15 cellular contexts compared by ENCODE assay signal in the genomic region with DNA sequence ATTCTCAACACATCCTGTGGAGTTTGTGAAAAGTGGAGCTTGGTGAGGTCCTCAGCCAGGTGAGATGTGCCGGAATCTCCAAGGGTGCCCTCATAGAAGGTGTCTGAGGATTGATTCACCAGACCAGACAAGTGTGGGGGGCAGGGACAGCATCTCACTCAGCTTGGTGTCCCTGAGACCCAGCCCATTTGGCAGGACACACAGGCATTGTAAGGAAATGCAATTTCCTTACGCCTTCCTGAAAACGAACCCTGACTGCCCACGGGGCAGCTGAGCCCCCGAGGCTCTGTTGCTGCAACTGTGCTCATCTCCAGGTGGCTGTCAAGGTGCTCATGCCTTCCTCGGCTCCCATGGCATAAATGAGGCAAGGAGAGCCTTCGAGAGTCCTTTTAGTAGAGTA. TPM values are rescaled to one million over a fixed set of nuclear protein-coding genes. Genes with fewer than 3 reads are reported as not detected.
DNase-seq lines count a peak whose midpoint lies in the region; FAIRE-seq and TF ChIP-seq lines count a peak whose summit lies in the region.
"Had no signal": no experiment of that assay in that cellular context is flagged by ENCODE, and none has a peak within 500 bp of the region (broad histone marks: within the 10 kb centered on the region; RNA-seq: fewer than 3 reads in every experiment).

No MANE protein-coding gene starts in this region.

- peaks cover 40% of the 10 kb centered on the region for H3K4me1 Mint-ChIP-seq in Calu3 (ENCODE audit: low read depth, unreplicated experiment)
- H3K4me1 Mint-ChIP-seq in progenitor cell of endocrine pancreas (ENCODE audit: low read depth) = peaks cover 17% of the 10 kb centered on the region
- H3K4me1 Mint-ChIP-seq: CD4-positive, CD25-positive, alpha-beta regulatory T cell; CD8-positive, alpha-beta memory T cell had no signal

- peaks cover 67% of the 10 kb centered on the region for H3K4me1 ChIP-seq in BLaER1
- peaks cover 13% of the 10 kb centered on the region for H3K4me1 ChIP-seq in endothelial cell of umbilical vein (ENCODE audit: control insufficient read depth, extremely low read depth, insufficient read depth, low read length)

- H3K27me3 Mint-ChIP-seq in Calu3 (ENCODE audit: unreplicated experiment) = no peaks in the 10 kb centered on the region
- H3K27me3 Mint-ChIP-seq in progenitor cell of endocrine pancreas = peaks cover 25% of the 10 kb centered on the region
- H3K27me3 Mint-ChIP-seq: CD4-positive, CD25-positive, alpha-beta regulatory T cell; CD8-positive, alpha-beta memory T cell had no signal

- no peaks in the 10 kb centered on the region for H3K9me1 ChIP-seq in endothelial cell of umbilical vein (replicated peaks; ENCODE audit: control insufficient read depth, extremely low read depth, insufficient read depth, low read length)

- no peaks in the 10 kb centered on the region for H3K79me2 ChIP-seq in endothelial cell of umbilical vein (ENCODE audit: control insufficient read depth, insufficient read depth, low read length)

- FAIRE-seq in endothelial cell of umbilical vein (lab: Jason Lieb, UNC) = peak; percentile 59

- no peak overlapping the region for H3K27ac Mint-ChIP-seq in Calu3 (ENCODE audit: unreplicated experiment)
- peak overlapping the region; percentile 51 for H3K27ac Mint-ChIP-seq in progenitor cell of endocrine pancreas
- H3K27ac Mint-ChIP-seq: CD4-positive, CD25-positive, alpha-beta regulatory T cell; CD8-positive, alpha-beta memory T cell; H9 had no signal

- dilution Hi-C loops in endothelial cell of umbilical vein (cut with MboI; ENCODE audit: extremely low pct_ligation_motif_present, low sequenced_read_pairs) = no loop called here

- WGBS in lower leg skin, 2 donors = 70 to 77% methylated on average over 6 to 7 of the region's 7 CpGs

- DNase-seq in Calu3 (no peak), endothelial cell of umbilical vein (ENCODE audit: low read depth, low spot score) (peak; percentile 21), progenitor cell of endocrine pancreas (ENCODE audit: low spot score, unreplicated experiment) (no peak), lower leg skin (ENCODE audit: low spot score in 2 of 2) (no peak)
- DNase-seq in stimulated activated CD8-positive, alpha-beta memory T cell treated with anti-CD3 and anti-CD28 coated beads, Interleukin-4, amount 100 ng/mL, for 48 hours = no peak
- DNase-seq in activated CD8-positive, alpha-beta memory T cell treated with anti-CD3 and anti-CD28 coated beads, Interleukin-2, amount 50 U/mL, for 48 hours = no peak
- DNase-seq: 8988T; C1 segment of cervical spinal cord; CD4-positive, CD25-positive, alpha-beta regulatory T cell; CD8-positive, alpha-beta memory T cell; DMS79 treated with DMSO at 0.1 percent for 48 hours; GF-D8; GOT3; H9 had no signal

- H3K27ac ChIP-seq in BLaER1 (no peak overlapping the region; the same call in 1 of the 2 replicates), endothelial cell of umbilical vein (ENCODE audit: insufficient read depth, low read depth, low read length) (no peak overlapping the region)

- intact Hi-C loops in Calu3 (cut with micrococcal nuclease; ENCODE audit: unreplicated experiment) = loop anchor here (5.0 kb wide), 1 partner anchor 44 kb away; no protein-coding TSS in a partner anchor
- intact Hi-C loops in endothelial cell of umbilical vein (cut with micrococcal nuclease) = no loop called here
- intact Hi-C loops in lower leg skin (cut with DNase I; ENCODE audit: low total_unique reads) = no loop called here

- H4K20me1 ChIP-seq in BLaER1 (no peaks in the 10 kb centered on the region), endothelial cell of umbilical vein (replicated peaks; ENCODE audit: control insufficient read depth, extremely low read depth, insufficient read depth, low read length) (no peaks in the 10 kb centered on the region)

- H3K4me3 Mint-ChIP-seq in Calu3 (ENCODE audit: low read depth, unreplicated experiment) (peak overlapping the region; percentile 11), progenitor cell of endocrine pancreas (ENCODE audit: low read depth) (no peak overlapping the region)
- H3K4me3 Mint-ChIP-seq: CD4-positive, CD25-positive, alpha-beta regulatory T cell; CD8-positive, alpha-beta memory T cell had no signal

- peaks cover 6% of the 10 kb centered on the region for H3K36me3 Mint-ChIP-seq in Calu3 (ENCODE audit: insufficient read depth, unreplicated experiment)
- no peaks in the 10 kb centered on the region for H3K36me3 Mint-ChIP-seq in progenitor cell of endocrine pancreas (ENCODE audit: insufficient read depth)

- H3K9me3 ChIP-seq in BLaER1 = no peaks in the 10 kb centered on the region
- H3K9me3 ChIP-seq in endothelial cell of umbilical vein (replicated peaks; ENCODE audit: control insufficient read depth, insufficient read depth, low read length) = no peaks in the 10 kb centered on the region

- H3K36me3 ChIP-seq in BLaER1 (no peaks in the 10 kb centered on the region), endothelial cell of umbilical vein (ENCODE audit: control insufficient read depth in 2 of 2, extremely low read depth in 1 of 2, insufficient read depth in 2 of 2, low read length in 2 of 2) (no peaks in the 10 kb centered on the region)

- peak overlapping the region; percentile 82 for H3K4me2 ChIP-seq in BLaER1
- no peak overlapping the region for H3K4me2 ChIP-seq in endothelial cell of umbilical vein (ENCODE audit: insufficient read depth, low read length)

- BruUV-seq in Calu3 (replicated peaks; lab: Mats Ljungman, UMichigan) (no TSS peak), endothelial cell of umbilical vein (replicated peaks; lab: Mats Ljungman, UMichigan) (no TSS peak)

- no peak for TF ChIP-seq CTCF in Calu3 (IDR thresholded peaks at IDR 0.05; ENCODE audit: unreplicated experiment)
- no peak for TF ChIP-seq CTCF in endothelial cell of umbilical vein (IDR thresholded peaks at IDR 0.05; ENCODE audit: extremely low read depth in 1 of 2, insufficient read depth in 1 of 2, low read depth in 1 of 2, low read length in 2 of 2)
- TF ChIP-seq CTCF in progenitor cell of endocrine pancreas (IDR thresholded peaks at IDR 0.05; ENCODE audit: unreplicated experiment) = no peak
- no peak for TF ChIP-seq CTCF in lower leg skin (IDR thresholded peaks at IDR 0.05)

- H3K27me3 ChIP-seq in BLaER1 (no peaks in the 10 kb centered on the region), endothelial cell of umbilical vein (ENCODE audit: control insufficient read depth in 2 of 2, insufficient read depth in 2 of 2, low read length in 2 of 2) (no peaks in the 10 kb centered on the region)

- POLR2A ChIA-PET in endothelial cell of umbilical vein (lab: Charles Lee) = interaction anchor here (0.6 kb wide), 1 partner anchor 614 kb away, joined by 3 read pairs; no protein-coding TSS in a partner anchor

- H3K9ac ChIP-seq in BLaER1 = no peak overlapping the region
- no peak overlapping the region for H3K9ac ChIP-seq in endothelial cell of umbilical vein (replicated peaks; ENCODE audit: extremely low read depth, insufficient read depth, low read length)

- H3K9me3 Mint-ChIP-seq in Calu3 (ENCODE audit: low read depth, unreplicated experiment) (no peaks in the 10 kb centered on the region), progenitor cell of endocrine pancreas (ENCODE audit: low read depth) (no peaks in the 10 kb centered on the region)
- H3K9me3 Mint-ChIP-seq: CD4-positive, CD25-positive, alpha-beta regulatory T cell; CD8-positive, alpha-beta memory T cell; H9 had no signal

- H2AFZ ChIP-seq in endothelial cell of umbilical vein (ENCODE audit: low read depth, low read length) = no peak overlapping the region

- TF ChIP-seq POLR2A in endothelial cell of umbilical vein (IDR thresholded peaks at IDR 0.05; ENCODE audit: low read depth, low read length) = no peak
- no peak for TF ChIP-seq POLR2A in lower leg skin (IDR thresholded peaks at IDR 0.05)

- CTCF ChIA-PET in Calu3 (lab: Charles Lee) (no interaction called here), endothelial cell of umbilical vein (lab: Charles Lee) (interaction anchor here (0.7 to 1.3 kb wide), 4 partner anchors 19 to 141 kb away, joined by 3 to 6 read pairs (median 4); no protein-coding TSS in a partner anchor)

- H3K4me3 ChIP-seq in BLaER1 (no peak overlapping the region), endothelial cell of umbilical vein (replicated peaks in 1 of 3; ENCODE audit: insufficient read depth in 1 of 3, low read depth in 1 of 3, low read length in 3 of 3) (no peak overlapping the region), lower leg skin (ENCODE audit: low read depth, poor library complexity, severe bottlenecking) (no peak overlapping the region)

TF ChIP-seq in endothelial cell of umbilical vein, 7 proteins besides CTCF, POLR2A, EP300 and RAD21:
- TF ChIP-seq GATA2 (IDR thresholded peaks at IDR 0.05; ENCODE audit: insufficient read depth, insufficient read length, low read depth, low read length) (no peak), FOS (IDR thresholded peaks at IDR 0.05; ENCODE audit: borderline replicate concordance, insufficient read depth, low read length) (no peak), POLR2AphosphoS5 (IDR thresholded peaks at IDR 0.05; ENCODE audit: insufficient read depth, low read depth, low read length) (no peak), JUN (IDR thresholded peaks at IDR 0.05; ENCODE audit: borderline replicate concordance, insufficient read depth, insufficient read length, low read depth) (no peak), EZH2 (IDR thresholded peaks at IDR 0.05; ENCODE audit: borderline replicate concordance, low read depth, low read length, severe bottlenecking) (no peak)
- TF ChIP-seq, protein P1, sequence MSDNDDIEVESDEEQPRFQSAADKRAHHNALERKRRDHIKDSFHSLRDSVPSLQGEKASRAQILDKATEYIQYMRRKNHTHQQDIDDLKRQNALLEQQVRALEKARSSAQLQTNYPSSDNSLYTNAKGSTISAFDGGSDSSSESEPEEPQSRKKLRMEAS (IDR thresholded peaks at IDR 0.05; ENCODE audit: insufficient read depth, insufficient read length) = no peak

RNA-seq across cellular contexts. Expression of a gene that starts 33.4 kb away (rescaled TPM):
- total RNA-seq in Calu3 (2022) = 12.3 and 16.5 TPM in 2 replicates
- total RNA-seq in endothelial cell of umbilical vein = 15.9 and 16.4 TPM in 2 replicates
- polyA plus RNA-seq in endothelial cell of umbilical vein = 6.4 and 7.2 TPM in 2 replicates
- polyA plus RNA-seq in endothelial cell of umbilical vein (2011; cell fraction: cytosol; rRNA removed) = 4.8 and 4.9 TPM in 2 replicates
- polyA plus RNA-seq in endothelial cell of umbilical vein (2011; cell fraction: nucleus; rRNA removed) = 7.4 and 11.8 TPM in 2 replicates
- polyA plus RNA-seq in endothelial cell of umbilical vein (2012) = 3.0 and 4.0 TPM in 2 replicates
- 5.5 and 6.8 TPM in 2 replicates for polyA minus RNA-seq in endothelial cell of umbilical vein
- 23.5 TPM for polyA minus RNA-seq in endothelial cell of umbilical vein (2011; cell fraction: cytosol; rRNA and poly(A)+ RNA removed)
- polyA minus RNA-seq in endothelial cell of umbilical vein (2011; cell fraction: nucleus; rRNA and poly(A)+ RNA removed) = 8.4 and 8.6 TPM in 2 replicates
- 0.46 and 1.1 TPM in 2 replicates for total RNA-seq in progenitor cell of endocrine pancreas
- 10 to 100 TPM in 3 of 4 donors, 1 to 10 TPM in 1; 7.1 to 39.2 (median 27.5) TPM for total RNA-seq in lower leg skin
- total RNA-seq: CD4-positive, CD25-positive, alpha-beta regulatory T cell; CD8-positive, alpha-beta memory T cell; H9 had no signal
- polyA plus RNA-seq: CD4-positive, CD25-positive, alpha-beta regulatory T cell; CD8-positive, alpha-beta memory T cell had no signal
